1 cellular context compared by ENCODE assay signal in the genomic region with DNA sequence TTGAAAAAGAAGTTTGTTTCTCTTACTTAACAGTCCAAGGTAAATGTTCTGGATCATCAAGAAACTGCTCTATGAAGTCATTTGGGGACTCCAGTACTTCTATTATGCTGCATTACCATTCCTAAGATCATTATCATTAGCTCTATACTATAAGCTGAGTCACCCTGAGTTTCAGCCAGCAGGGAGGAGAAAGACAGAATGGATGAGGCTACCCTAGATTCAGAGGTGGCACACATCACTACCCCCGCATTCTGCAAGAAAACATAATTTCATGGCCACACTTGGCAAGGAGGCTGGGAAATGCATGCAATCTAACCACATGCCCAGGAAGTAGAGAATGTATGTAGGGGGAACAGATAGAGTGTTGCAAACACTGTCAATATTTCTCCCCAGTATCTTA.
TF ChIP-seq lines count a peak whose summit lies in the region.

No MANE protein-coding gene starts in this region.

TF ChIP-seq in K562, 482 proteins besides CTCF, POLR2A, EP300 and RAD21 (continues in another document):
- TF ChIP-seq, protein P1, sequence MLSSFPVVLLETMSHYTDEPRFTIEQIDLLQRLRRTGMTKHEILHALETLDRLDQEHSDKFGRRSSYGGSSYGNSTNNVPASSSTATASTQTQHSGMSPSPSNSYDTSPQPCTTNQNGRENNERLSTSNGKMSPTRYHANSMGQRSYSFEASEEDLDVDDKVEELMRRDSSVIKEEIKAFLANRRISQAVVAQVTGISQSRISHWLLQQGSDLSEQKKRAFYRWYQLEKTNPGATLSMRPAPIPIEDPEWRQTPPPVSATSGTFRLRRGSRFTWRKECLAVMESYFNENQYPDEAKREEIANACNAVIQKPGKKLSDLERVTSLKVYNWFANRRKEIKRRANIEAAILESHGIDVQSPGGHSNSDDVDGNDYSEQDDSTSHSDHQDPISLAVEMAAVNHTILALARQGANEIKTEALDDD (IDR thresholded peaks at IDR 0.05): no peak
- TF ChIP-seq FOXP1 (CRISPR knock-in tag; IDR thresholded peaks at IDR 0.05) (no peak), CHD4 (IDR thresholded peaks at IDR 0.05; ENCODE audit: insufficient read depth, insufficient replicate concordance, low read depth, low read length, poor library complexity, severe bottlenecking) (no peak), TARDBP (IDR thresholded peaks at IDR 0.05) (no peak), KAT7 (CRISPR knock-in tag; IDR thresholded peaks at IDR 0.05; ENCODE audit: borderline replicate concordance) (no peak), KAT2B (IDR thresholded peaks at IDR 0.05; ENCODE audit: low read depth, low read length) (no peak), HNRNPK (IDR thresholded peaks at IDR 0.05; ENCODE audit: low read depth, low read length, poor library complexity, severe bottlenecking) (no peak), PTBP1 (IDR thresholded peaks at IDR 0.05; ENCODE audit: low read depth, low read length) (no peak), SMAD3 (CRISPR knock-in tag; conservative IDR thresholded peaks at IDR 0.05) (0 out of 2 replicates have a peak, but pooled peaks have one; percentile 46), JUN (IDR thresholded peaks at IDR 0.05; ENCODE audit: borderline replicate concordance, low read depth, low read length) (0 out of 2 replicates have a peak, but pooled peaks have one; percentile 15), JUN (CRISPR knock-in tag; IDR thresholded peaks at IDR 0.05; ENCODE audit: borderline replicate concordance) (no peak), RCOR1 (IDR thresholded peaks at IDR 0.05; ENCODE audit: borderline replicate concordance in 1 of 2, low read depth in 2 of 2, low read length in 2 of 2) (peak in 1 of 2 experiments; percentile 47; a peak in 1 of 4 replicates), SIX5 (IDR thresholded peaks at IDR 0.05; ENCODE audit: borderline replicate concordance in 1 of 2, insufficient read depth in 1 of 2, low read depth in 1 of 2, low read length in 2 of 2) (no peak), HLTF (IDR thresholded peaks at IDR 0.05) (no peak), MXI1 (IDR thresholded peaks at IDR 0.05; ENCODE audit: low read depth, low read length) (no peak), NCOA2 (IDR thresholded peaks at IDR 0.05; ENCODE audit: partially characterized antibody in 2 of 2) (no peak), COPS2 (conservative IDR thresholded peaks at IDR 0.05) (no peak), DPF2 (IDR thresholded peaks at IDR 0.05) (peak; percentile 48), TBP (optimal IDR thresholded peaks at IDR 0.05; ENCODE audit: low read depth, low read length) (no peak), ZNF589 (CRISPR knock-in tag; IDR thresholded peaks at IDR 0.05; ENCODE audit: low read depth) (no peak), ARID1B (IDR thresholded peaks at IDR 0.05) (peak; percentile 60), TRIM24 (IDR thresholded peaks at IDR 0.05) (peak in 1 of 2 experiments; percentile 23; a peak in 1 of 4 replicates)
- TF ChIP-seq, protein P2, sequence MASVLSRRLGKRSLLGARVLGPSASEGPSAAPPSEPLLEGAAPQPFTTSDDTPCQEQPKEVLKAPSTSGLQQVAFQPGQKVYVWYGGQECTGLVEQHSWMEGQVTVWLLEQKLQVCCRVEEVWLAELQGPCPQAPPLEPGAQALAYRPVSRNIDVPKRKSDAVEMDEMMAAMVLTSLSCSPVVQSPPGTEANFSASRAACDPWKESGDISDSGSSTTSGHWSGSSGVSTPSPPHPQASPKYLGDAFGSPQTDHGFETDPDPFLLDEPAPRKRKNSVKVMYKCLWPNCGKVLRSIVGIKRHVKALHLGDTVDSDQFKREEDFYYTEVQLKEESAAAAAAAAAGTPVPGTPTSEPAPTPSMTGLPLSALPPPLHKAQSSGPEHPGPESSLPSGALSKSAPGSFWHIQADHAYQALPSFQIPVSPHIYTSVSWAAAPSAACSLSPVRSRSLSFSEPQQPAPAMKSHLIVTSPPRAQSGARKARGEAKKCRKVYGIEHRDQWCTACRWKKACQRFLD (CRISPR knock-in tag; IDR thresholded peaks at IDR 0.05): no peak
- TF ChIP-seq, protein P3, sequence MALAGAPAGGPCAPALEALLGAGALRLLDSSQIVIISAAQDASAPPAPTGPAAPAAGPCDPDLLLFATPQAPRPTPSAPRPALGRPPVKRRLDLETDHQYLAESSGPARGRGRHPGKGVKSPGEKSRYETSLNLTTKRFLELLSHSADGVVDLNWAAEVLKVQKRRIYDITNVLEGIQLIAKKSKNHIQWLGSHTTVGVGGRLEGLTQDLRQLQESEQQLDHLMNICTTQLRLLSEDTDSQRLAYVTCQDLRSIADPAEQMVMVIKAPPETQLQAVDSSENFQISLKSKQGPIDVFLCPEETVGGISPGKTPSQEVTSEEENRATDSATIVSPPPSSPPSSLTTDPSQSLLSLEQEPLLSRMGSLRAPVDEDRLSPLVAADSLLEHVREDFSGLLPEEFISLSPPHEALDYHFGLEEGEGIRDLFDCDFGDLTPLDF (CRISPR knock-in tag; IDR thresholded peaks at IDR 0.05): no peak
- TF ChIP-seq, protein P4, sequence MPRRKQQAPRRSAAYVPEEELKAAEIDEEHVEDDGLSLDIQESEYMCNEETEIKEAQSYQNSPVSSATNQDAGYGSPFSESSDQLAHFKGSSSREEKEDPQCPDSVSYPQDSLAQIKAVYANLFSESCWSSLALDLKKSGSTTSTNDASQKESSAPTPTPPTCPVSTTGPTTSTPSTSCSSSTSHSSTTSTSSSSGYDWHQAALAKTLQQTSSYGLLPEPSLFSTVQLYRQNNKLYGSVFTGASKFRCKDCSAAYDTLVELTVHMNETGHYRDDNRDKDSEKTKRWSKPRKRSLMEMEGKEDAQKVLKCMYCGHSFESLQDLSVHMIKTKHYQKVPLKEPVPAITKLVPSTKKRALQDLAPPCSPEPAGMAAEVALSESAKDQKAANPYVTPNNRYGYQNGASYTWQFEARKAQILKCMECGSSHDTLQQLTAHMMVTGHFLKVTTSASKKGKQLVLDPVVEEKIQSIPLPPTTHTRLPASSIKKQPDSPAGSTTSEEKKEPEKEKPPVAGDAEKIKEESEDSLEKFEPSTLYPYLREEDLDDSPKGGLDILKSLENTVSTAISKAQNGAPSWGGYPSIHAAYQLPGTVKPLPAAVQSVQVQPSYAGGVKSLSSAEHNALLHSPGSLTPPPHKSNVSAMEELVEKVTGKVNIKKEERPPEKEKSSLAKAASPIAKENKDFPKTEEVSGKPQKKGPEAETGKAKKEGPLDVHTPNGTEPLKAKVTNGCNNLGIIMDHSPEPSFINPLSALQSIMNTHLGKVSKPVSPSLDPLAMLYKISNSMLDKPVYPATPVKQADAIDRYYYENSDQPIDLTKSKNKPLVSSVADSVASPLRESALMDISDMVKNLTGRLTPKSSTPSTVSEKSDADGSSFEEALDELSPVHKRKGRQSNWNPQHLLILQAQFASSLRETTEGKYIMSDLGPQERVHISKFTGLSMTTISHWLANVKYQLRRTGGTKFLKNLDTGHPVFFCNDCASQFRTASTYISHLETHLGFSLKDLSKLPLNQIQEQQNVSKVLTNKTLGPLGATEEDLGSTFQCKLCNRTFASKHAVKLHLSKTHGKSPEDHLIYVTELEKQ (CRISPR knock-in tag; IDR thresholded peaks at IDR 0.05): no peak
- TF ChIP-seq, protein P5, sequence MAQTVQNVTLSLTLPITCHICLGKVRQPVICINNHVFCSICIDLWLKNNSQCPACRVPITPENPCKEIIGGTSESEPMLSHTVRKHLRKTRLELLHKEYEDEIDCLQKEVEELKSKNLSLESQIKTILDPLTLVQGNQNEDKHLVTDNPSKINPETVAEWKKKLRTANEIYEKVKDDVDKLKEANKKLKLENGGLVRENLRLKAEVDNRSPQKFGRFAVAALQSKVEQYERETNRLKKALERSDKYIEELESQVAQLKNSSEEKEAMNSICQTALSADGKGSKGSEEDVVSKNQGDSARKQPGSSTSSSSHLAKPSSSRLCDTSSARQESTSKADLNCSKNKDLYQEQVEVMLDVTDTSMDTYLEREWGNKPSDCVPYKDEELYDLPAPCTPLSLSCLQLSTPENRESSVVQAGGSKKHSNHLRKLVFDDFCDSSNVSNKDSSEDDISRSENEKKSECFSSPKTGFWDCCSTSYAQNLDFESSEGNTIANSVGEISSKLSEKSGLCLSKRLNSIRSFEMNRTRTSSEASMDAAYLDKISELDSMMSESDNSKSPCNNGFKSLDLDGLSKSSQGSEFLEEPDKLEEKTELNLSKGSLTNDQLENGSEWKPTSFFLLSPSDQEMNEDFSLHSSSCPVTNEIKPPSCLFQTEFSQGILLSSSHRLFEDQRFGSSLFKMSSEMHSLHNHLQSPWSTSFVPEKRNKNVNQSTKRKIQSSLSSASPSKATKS (CRISPR knock-in tag; IDR thresholded peaks at IDR 0.05): no peak
- TF ChIP-seq, protein P6, sequence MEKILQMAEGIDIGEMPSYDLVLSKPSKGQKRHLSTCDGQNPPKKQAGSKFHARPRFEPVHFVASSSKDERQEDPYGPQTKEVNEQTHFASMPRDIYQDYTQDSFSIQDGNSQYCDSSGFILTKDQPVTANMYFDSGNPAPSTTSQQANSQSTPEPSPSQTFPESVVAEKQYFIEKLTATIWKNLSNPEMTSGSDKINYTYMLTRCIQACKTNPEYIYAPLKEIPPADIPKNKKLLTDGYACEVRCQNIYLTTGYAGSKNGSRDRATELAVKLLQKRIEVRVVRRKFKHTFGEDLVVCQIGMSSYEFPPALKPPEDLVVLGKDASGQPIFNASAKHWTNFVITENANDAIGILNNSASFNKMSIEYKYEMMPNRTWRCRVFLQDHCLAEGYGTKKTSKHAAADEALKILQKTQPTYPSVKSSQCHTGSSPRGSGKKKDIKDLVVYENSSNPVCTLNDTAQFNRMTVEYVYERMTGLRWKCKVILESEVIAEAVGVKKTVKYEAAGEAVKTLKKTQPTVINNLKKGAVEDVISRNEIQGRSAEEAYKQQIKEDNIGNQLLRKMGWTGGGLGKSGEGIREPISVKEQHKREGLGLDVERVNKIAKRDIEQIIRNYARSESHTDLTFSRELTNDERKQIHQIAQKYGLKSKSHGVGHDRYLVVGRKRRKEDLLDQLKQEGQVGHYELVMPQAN (IDR thresholded peaks at IDR 0.05; ENCODE audit: borderline replicate concordance): no peak
- TF ChIP-seq, protein P7, sequence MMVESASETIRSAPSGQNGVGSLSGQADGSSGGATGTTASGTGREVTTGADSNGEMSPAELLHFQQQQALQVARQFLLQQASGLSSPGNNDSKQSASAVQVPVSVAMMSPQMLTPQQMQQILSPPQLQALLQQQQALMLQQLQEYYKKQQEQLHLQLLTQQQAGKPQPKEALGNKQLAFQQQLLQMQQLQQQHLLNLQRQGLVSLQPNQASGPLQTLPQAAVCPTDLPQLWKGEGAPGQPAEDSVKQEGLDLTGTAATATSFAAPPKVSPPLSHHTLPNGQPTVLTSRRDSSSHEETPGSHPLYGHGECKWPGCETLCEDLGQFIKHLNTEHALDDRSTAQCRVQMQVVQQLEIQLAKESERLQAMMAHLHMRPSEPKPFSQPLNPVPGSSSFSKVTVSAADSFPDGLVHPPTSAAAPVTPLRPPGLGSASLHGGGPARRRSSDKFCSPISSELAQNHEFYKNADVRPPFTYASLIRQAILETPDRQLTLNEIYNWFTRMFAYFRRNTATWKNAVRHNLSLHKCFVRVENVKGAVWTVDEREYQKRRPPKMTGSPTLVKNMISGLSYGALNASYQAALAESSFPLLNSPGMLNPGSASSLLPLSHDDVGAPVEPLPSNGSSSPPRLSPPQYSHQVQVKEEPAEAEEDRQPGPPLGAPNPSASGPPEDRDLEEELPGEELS (CRISPR knock-in tag; IDR thresholded peaks at IDR 0.05; ENCODE audit: borderline replicate concordance): no peak
- TF ChIP-seq, protein P8, sequence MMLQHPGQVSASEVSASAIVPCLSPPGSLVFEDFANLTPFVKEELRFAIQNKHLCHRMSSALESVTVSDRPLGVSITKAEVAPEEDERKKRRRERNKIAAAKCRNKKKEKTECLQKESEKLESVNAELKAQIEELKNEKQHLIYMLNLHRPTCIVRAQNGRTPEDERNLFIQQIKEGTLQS (IDR thresholded peaks at IDR 0.05): peak; percentile 68; the same call in 1 of the 2 replicates
- TF ChIP-seq, protein P8 (CRISPR knock-in tag; conservative IDR thresholded peaks at IDR 0.05): no peak
